In the genomic region with DNA sequence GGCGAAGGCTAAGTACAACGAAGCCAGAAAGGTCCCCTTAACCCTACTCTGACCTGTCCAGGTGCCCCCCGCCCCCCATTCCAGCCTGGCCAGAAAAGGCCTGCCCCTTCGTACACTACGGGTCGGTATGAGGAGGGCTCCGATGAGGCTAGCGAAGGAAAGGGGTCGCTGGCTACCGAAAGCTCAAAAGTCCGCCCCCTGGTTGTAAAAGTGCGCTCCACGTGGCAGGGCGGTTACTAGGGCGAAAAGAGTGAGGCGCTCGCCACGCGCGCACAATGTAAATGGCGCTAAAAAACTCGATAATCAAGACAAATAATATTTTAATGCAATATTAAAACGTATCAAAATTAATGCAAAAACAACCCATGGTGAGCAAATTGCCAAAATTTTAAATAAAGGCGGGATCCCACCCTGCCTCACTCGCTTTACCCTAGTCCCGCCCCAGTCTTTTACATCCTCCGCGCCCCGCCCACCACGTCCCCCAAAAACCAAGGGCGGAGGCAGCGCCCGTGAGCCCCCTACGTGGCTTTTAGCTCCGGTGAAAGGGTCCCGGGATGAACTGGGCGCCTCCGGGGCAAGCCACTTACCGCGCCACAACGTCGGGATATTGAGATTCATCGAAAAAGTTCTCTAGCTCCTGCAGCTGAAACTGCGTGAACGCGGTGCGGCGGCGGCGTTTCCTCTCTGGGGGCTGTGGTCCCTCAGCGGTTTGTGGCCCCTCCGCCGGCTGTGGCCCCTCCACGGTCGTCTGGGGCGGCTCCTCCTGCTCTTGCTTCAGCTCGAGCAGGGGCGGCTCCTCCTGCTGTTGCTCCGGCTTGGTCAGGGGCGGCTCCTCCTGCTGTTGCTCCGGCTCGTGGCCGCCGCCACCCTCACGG, we compare ENCODE assay signal across 9 cellular contexts. TPM values are rescaled to one million over a fixed set of nuclear protein-coding genes. Genes with fewer than 3 reads are reported as not detected.
DNase-seq lines count a peak whose midpoint lies in the region; ATAC-seq and TF ChIP-seq lines count a peak whose summit lies in the region.
"Had no signal": no experiment of that assay in that cellular context is flagged by ENCODE, and none has a peak within 500 bp of the region (broad histone marks: within the 10 kb centered on the region; RNA-seq: fewer than 3 reads in every experiment).

No MANE protein-coding gene starts in this region.

- H3K27ac ChIP-seq in iPS-18a (ENCODE audit: low read length) = no peak overlapping the region

- H3K27ac Mint-ChIP-seq in activated CD4-positive, alpha-beta T cell treated with anti-CD3 and anti-CD28 coated beads for 36 hours = no peak overlapping the region
- H3K27ac Mint-ChIP-seq in activated CD8-positive, alpha-beta T cell treated with anti-CD3 and anti-CD28 coated beads for 36 hours = no peak overlapping the region

- H3K4me1 Mint-ChIP-seq in activated CD4-positive, alpha-beta T cell treated with anti-CD3 and anti-CD28 coated beads for 36 hours = peaks cover 7% of the 10 kb centered on the region
- H3K4me1 Mint-ChIP-seq in activated CD8-positive, alpha-beta T cell treated with anti-CD3 and anti-CD28 coated beads for 36 hours (ENCODE audit: low read depth) = peaks cover 5% of the 10 kb centered on the region

- H3K9me3 Mint-ChIP-seq in activated CD4-positive, alpha-beta T cell treated with anti-CD3 and anti-CD28 coated beads for 36 hours (ENCODE audit: low read depth) = no peaks in the 10 kb centered on the region
- H3K9me3 Mint-ChIP-seq in activated CD8-positive, alpha-beta T cell treated with anti-CD3 and anti-CD28 coated beads for 36 hours = no peaks in the 10 kb centered on the region

- no peaks in the 10 kb centered on the region for H3K36me3 Mint-ChIP-seq in activated CD4-positive, alpha-beta T cell treated with anti-CD3 and anti-CD28 coated beads for 36 hours (ENCODE audit: low read depth)
- no peaks in the 10 kb centered on the region for H3K36me3 Mint-ChIP-seq in activated CD8-positive, alpha-beta T cell treated with anti-CD3 and anti-CD28 coated beads for 36 hours (ENCODE audit: low read depth)

- DNase-seq in activated CD4-positive, alpha-beta T cell treated with anti-CD3 and anti-CD28 coated beads for 36 hours = no peak
- DNase-seq in activated CD4-positive, alpha-beta T cell treated with anti-CD3 and anti-CD28 coated beads, Interleukin-2, amount 50 U/mL, for 1 hour = no peak
- peak; percentile 16 for DNase-seq in activated CD8-positive, alpha-beta T cell treated with anti-CD3 and anti-CD28 coated beads for 36 hours
- peak; percentile 6 for DNase-seq in stimulated activated naive CD8-positive, alpha-beta T cell treated with anti-CD3 and anti-CD28 coated beads, Interleukin-15, Interleukin-2, amounts not matched to agents 100 U/mL and 50 U/mL, for 24 hours
- DNase-seq in HuH-7.5 (ENCODE audit: low spot score) (no peak), DMS79 (lab: John Stamatoyannopoulos, UW) (no peak)
- DNase-seq: NCI-H1048 had no signal

- no peak for ATAC-seq in activated CD4-positive, alpha-beta T cell treated with anti-CD3 and anti-CD28 coated beads for 36 hours
- ATAC-seq in activated CD8-positive, alpha-beta T cell treated with anti-CD3 and anti-CD28 coated beads for 36 hours = peak; percentile 39
- no peak for ATAC-seq in stimulated activated naive CD8-positive, alpha-beta T cell treated with anti-CD3 and anti-CD28 coated beads, Interleukin-15, Interleukin-2, amounts not matched to agents 100 U/mL and 50 U/mL, for 24 hours
- no peak for ATAC-seq in GM21360 (IDR thresholded peaks at IDR 0.05; ENCODE audit: unreplicated experiment)

- CTCF ChIA-PET in activated CD4-positive, alpha-beta T cell treated with anti-CD3 and anti-CD28 coated beads for 36 hours (lab: Charles Lee) = interaction anchor here (0.8 to 0.9 kb wide), 2 partner anchors 12 to 59 kb away, joined by 3 to 4 read pairs; no protein-coding TSS in a partner anchor
- CTCF ChIA-PET in activated CD8-positive, alpha-beta T cell treated with anti-CD3 and anti-CD28 coated beads for 36 hours (lab: Charles Lee) = interaction anchor here (1.0 to 1.5 kb wide), 2 partner anchors 17 to 59 kb away, joined by 3 to 6 read pairs; no protein-coding TSS in a partner anchor

- peak overlapping the region; percentile 45 for H3K4me3 Mint-ChIP-seq in activated CD4-positive, alpha-beta T cell treated with anti-CD3 and anti-CD28 coated beads for 36 hours
- H3K4me3 Mint-ChIP-seq in activated CD8-positive, alpha-beta T cell treated with anti-CD3 and anti-CD28 coated beads for 36 hours = peak overlapping the region; percentile 58

- no peaks in the 10 kb centered on the region for H3K9me3 ChIP-seq in iPS-18a (ENCODE audit: control insufficient read depth, low read depth, low read length)

- H3K4me3 ChIP-seq in iPS-18a (ENCODE audit: low read length) = peak overlapping the region; percentile 53

- H3K27me3 Mint-ChIP-seq in activated CD4-positive, alpha-beta T cell treated with anti-CD3 and anti-CD28 coated beads for 36 hours = peaks cover 29% of the 10 kb centered on the region
- peaks cover 27% of the 10 kb centered on the region for H3K27me3 Mint-ChIP-seq in activated CD8-positive, alpha-beta T cell treated with anti-CD3 and anti-CD28 coated beads for 36 hours

- peaks cover 4% of the 10 kb centered on the region for H3K4me1 ChIP-seq in iPS-18a (ENCODE audit: control insufficient read depth, low read depth, low read length)

- POLR2A ChIA-PET in activated CD4-positive, alpha-beta T cell treated with anti-CD3 and anti-CD28 coated beads for 36 hours (lab: Charles Lee) = interaction anchor here (0.5 kb wide), 1 partner anchor 567 kb away, joined by 5 read pairs; no protein-coding TSS in a partner anchor
- POLR2A ChIA-PET in activated CD8-positive, alpha-beta T cell treated with anti-CD3 and anti-CD28 coated beads for 36 hours (lab: Charles Lee) = no interaction called here

- H3K27me3 ChIP-seq in iPS-18a (ENCODE audit: control insufficient read depth, insufficient read depth, low read length) = peaks cover 98% of the 10 kb centered on the region

- intact Hi-C loops in activated CD4-positive, alpha-beta T cell treated with anti-CD3 and anti-CD28 coated beads for 36 hours (cut with DNase I, micrococcal nuclease) = no loop called here
- intact Hi-C loops in activated CD8-positive, alpha-beta T cell treated with anti-CD3 and anti-CD28 coated beads for 36 hours (cut with micrococcal nuclease) = no loop called here

- TF ChIP-seq CTCF in activated CD8-positive, alpha-beta T cell treated with anti-CD3 and anti-CD28 coated beads for 36 hours (IDR thresholded peaks at IDR 0.05) = no peak

- no peaks in the 10 kb centered on the region for H3K36me3 ChIP-seq in iPS-18a (ENCODE audit: control insufficient read depth, low read depth, low read length)

- no peak overlapping the region for H3K9ac ChIP-seq in iPS-18a (ENCODE audit: low read length)

RNA-seq across cellular contexts. Expression of a gene that starts 0.9 kb away (rescaled TPM):
- not detected for total RNA-seq in activated CD4-positive, alpha-beta T cell treated with anti-CD3 and anti-CD28 coated beads for 36 hours
- not detected for total RNA-seq in activated CD8-positive, alpha-beta T cell treated with anti-CD3 and anti-CD28 coated beads for 36 hours

Comparison
In these comparisons a context has a peak if more than half of its experiments do, and no peak if none do; other contexts are left out.
1. DNase-seq: peak in activated CD8-positive, alpha-beta T cell treated with anti-CD3 and anti-CD28 coated beads for 36 hours (single experiment) and stimulated activated naive CD8-positive, alpha-beta T cell treated with anti-CD3 and anti-CD28 coated beads, Interleukin-15, Interleukin-2, amounts not matched to agents 100 U/mL and 50 U/mL, for 24 hours (single experiment); none in activated CD4-positive, alpha-beta T cell treated with anti-CD3 and anti-CD28 coated beads for 36 hours (single experiment), activated CD4-positive, alpha-beta T cell treated with anti-CD3 and anti-CD28 coated beads, Interleukin-2, amount 50 U/mL, for 1 hour (single experiment), HuH-7.5 (single experiment) and DMS79 (single experiment).